In genomic region chr17:73203788-73204479, GRCh38 we compare ENCODE assay signal across 12 cellular contexts. TPM values are rescaled to one million over a fixed set of nuclear protein-coding genes. Genes with fewer than 3 reads are reported as not detected.
DNase-seq lines count a peak whose midpoint lies in the region; ATAC-seq and TF ChIP-seq lines count a peak whose summit lies in the region.
"Had no signal": no experiment of that assay in that cellular context is flagged by ENCODE, and none has a peak within 500 bp of the region (broad histone marks: within the 10 kb centered on the region; RNA-seq: fewer than 3 reads in every experiment).

No MANE protein-coding gene starts in this region.

- no peaks in the 10 kb centered on the region; the same call in 1 of the 2 replicates for H4K20me1 ChIP-seq in SK-N-SH (ENCODE audit: insufficient read depth)

- H2AFZ ChIP-seq in SK-N-SH (ENCODE audit: low read depth): no peak overlapping the region
- H2AFZ ChIP-seq: neural progenitor cell had no signal

- H3K9me3 ChIP-seq in skeletal muscle tissue (ENCODE audit: control insufficient read depth in 3 of 3, low read length in 3 of 3) (no peaks in the 10 kb centered on the region), SK-N-SH (no peaks in the 10 kb centered on the region)

- ATAC-seq in left lobe of liver: no peak

- TF ChIP-seq RAD21 in SK-N-SH (IDR thresholded peaks at IDR 0.05; ENCODE audit: low read length): no peak

- POLR2A ChIA-PET in SK-N-SH (lab: Yijun Ruan, JAX): no interaction called here

- no peak overlapping the region for H3K4me2 ChIP-seq in SK-N-SH
- H3K4me2 ChIP-seq: neural progenitor cell had no signal

- H3K27ac Mint-ChIP-seq in HFFc6 (peak overlapping the region; percentile 51), brain (peak overlapping the region in 3 of 5 experiments; percentile 71 to 83 (median 79))
- H3K27ac Mint-ChIP-seq: neural progenitor cell had no signal

- H3K4me3 Mint-ChIP-seq in HFFc6: no peak overlapping the region
- H3K4me3 Mint-ChIP-seq in brain: no peak overlapping the region

- H3K9ac ChIP-seq in skeletal muscle tissue (ENCODE audit: low read depth in 1 of 3, low read length in 3 of 3) (no peak overlapping the region), SK-N-SH (no peak overlapping the region)
- H3K9ac ChIP-seq: neural progenitor cell had no signal

- no peaks in the 10 kb centered on the region for H3K27me3 ChIP-seq in skeletal muscle tissue (ENCODE audit: control insufficient read depth in 3 of 3, insufficient read depth in 3 of 3, low read length in 3 of 3)
- no peaks in the 10 kb centered on the region for H3K27me3 ChIP-seq in SK-N-SH (ENCODE audit: insufficient read depth)
- H3K27me3 ChIP-seq: neural progenitor cell had no signal

- TF ChIP-seq CTCF in HFFc6 (IDR thresholded peaks at IDR 0.05) (no peak), brain (conservative IDR thresholded peaks at IDR 0.05) (no peak), SK-N-SH (IDR thresholded peaks at IDR 0.05) (no peak)

- H3K27me3 Mint-ChIP-seq in HFFc6 (ENCODE audit: insufficient read depth) (no peaks in the 10 kb centered on the region; the same call in 1 of the 2 replicates), brain (no peaks in the 10 kb centered on the region)

- no peaks in the 10 kb centered on the region for H3K9me3 Mint-ChIP-seq in HFFc6
- H3K9me3 Mint-ChIP-seq in brain: no peaks in the 10 kb centered on the region
- H3K9me3 Mint-ChIP-seq: neural progenitor cell had no signal

- H3K4me3 ChIP-seq in skeletal muscle tissue (ENCODE audit: low read length in 3 of 3) (peak overlapping the region in 1 of 3 donors; percentile 6), SK-N-SH (ENCODE audit: low read depth in 2 of 2, low read length in 1 of 2) (no peak overlapping the region)
- H3K4me3 ChIP-seq: neural progenitor cell had no signal

- CTCF ChIA-PET in SK-N-SH (lab: Yijun Ruan, JAX): interaction anchor here (1.0 to 4.1 kb wide), 4 partner anchors 8 to 644 kb away, joined by 3 to 14 read pairs (median 3); no protein-coding TSS in a partner anchor

- H3K36me3 Mint-ChIP-seq in HFFc6 (ENCODE audit: low read depth) (peaks cover 58% of the 10 kb centered on the region), brain (peaks cover 92% of the 10 kb centered on the region)

- WGBS in SK-N-SH (ENCODE audit: low lambda C conversion rate): 87% methylated on average over 10 of the region's 10 CpGs

- H3K9me2 ChIP-seq in SK-N-SH: no peaks in the 10 kb centered on the region

- H3K4me1 ChIP-seq in skeletal muscle tissue (ENCODE audit: control insufficient read depth in 3 of 3, insufficient read depth in 3 of 3, low read length in 3 of 3): peaks cover 0 to 25% (median 14%) of the 10 kb centered on the region in 3 donors
- peaks cover 0 to 6% of the 10 kb centered on the region in 2 experiments; a peak in 1 of 4 replicates for H3K4me1 ChIP-seq in SK-N-SH (ENCODE audit: control insufficient read depth in 1 of 2, insufficient read depth in 2 of 2, low read depth in 1 of 2, low read length in 1 of 2)
- H3K4me1 ChIP-seq: neural progenitor cell had no signal

- DNase-seq in HFFc6 (no peak), T-helper 9 cell (peak; percentile 14), left lobe of liver (ENCODE audit: low spot score) (no peak), SK-N-SH (no peak), AG20443 (ENCODE audit: low spot score) (no peak)
- DNase-seq: NCI-H510A; stimulated activated CD4-positive, alpha-beta T cell treated with anti-CD3 and anti-CD28 coated beads, Interleukin-2, amount 100 ng/mL, for 48 hours had no signal

- H3K27ac ChIP-seq in skeletal muscle tissue (ENCODE audit: low read depth, low read length) (peak overlapping the region; percentile 43), SK-N-SH (ENCODE audit: low read depth in 2 of 2, low read length in 1 of 2) (peak overlapping the region in 1 of 2 experiments; percentile 11; a peak in 1 of 4 replicates)
- H3K27ac ChIP-seq: neural progenitor cell had no signal

- TF ChIP-seq EP300 in SK-N-SH (IDR thresholded peaks at IDR 0.05; ENCODE audit: borderline replicate concordance in 1 of 2, low read depth in 1 of 2, low read length in 1 of 2): no peak

- peaks cover 9% of the 10 kb centered on the region; the same call in 1 of the 2 replicates for H3K79me2 ChIP-seq in SK-N-SH (ENCODE audit: insufficient read depth)

- peaks cover 66 to 88% (median 76%) of the 10 kb centered on the region in 3 donors for H3K36me3 ChIP-seq in skeletal muscle tissue (ENCODE audit: control insufficient read depth in 3 of 3, insufficient read depth in 3 of 3, low read length in 3 of 3)
- peaks cover 85 to 89% of the 10 kb centered on the region in 2 experiments for H3K36me3 ChIP-seq in SK-N-SH (replicated peaks in 1 of 2; ENCODE audit: control insufficient read depth in 1 of 2, insufficient read depth in 2 of 2, low read length in 1 of 2)
- H3K36me3 ChIP-seq: neural progenitor cell had no signal

- H3F3A ChIP-seq in SK-N-SH (replicated peaks; ENCODE audit: insufficient read depth): peaks cover 6% of the 10 kb centered on the region

- peaks cover 26% of the 10 kb centered on the region for H3K4me1 Mint-ChIP-seq in HFFc6 (ENCODE audit: low read depth)
- H3K4me1 Mint-ChIP-seq in brain: peaks cover 11% of the 10 kb centered on the region
- H3K4me1 Mint-ChIP-seq: neural progenitor cell had no signal

TF ChIP-seq in SK-N-SH, 30 proteins besides CTCF, POLR2A, EP300 and RAD21:
- no peak for TF ChIP-seq NRF1 (IDR thresholded peaks at IDR 0.05; ENCODE audit: low read depth, low read length)
- TF ChIP-seq JUND (IDR thresholded peaks at IDR 0.05): no peak
- TF ChIP-seq CHD2 (IDR thresholded peaks at IDR 0.05; ENCODE audit: low read length, partially characterized antibody): no peak
- TF ChIP-seq MEF2A (IDR thresholded peaks at IDR 0.05; ENCODE audit: borderline replicate concordance, low read depth): no peak
- no peak for TF ChIP-seq FOXM1 (IDR thresholded peaks at IDR 0.05; ENCODE audit: low read depth)
- no peak for TF ChIP-seq IRF3 (IDR thresholded peaks at IDR 0.05; ENCODE audit: low read depth, low read length)
- no peak for TF ChIP-seq SMC3 (IDR thresholded peaks at IDR 0.05; ENCODE audit: low read depth, low read length)
- no peak for TF ChIP-seq FOXJ3 (CRISPR knock-in tag; IDR thresholded peaks at IDR 0.05)
- no peak for TF ChIP-seq NFIC (IDR thresholded peaks at IDR 0.05; ENCODE audit: borderline replicate concordance)
- no peak for TF ChIP-seq MXI1 (IDR thresholded peaks at IDR 0.05; ENCODE audit: low read depth, low read length)
- TF ChIP-seq ELF1 (IDR thresholded peaks at IDR 0.05): no peak
- TF ChIP-seq RXRA (IDR thresholded peaks at IDR 0.05; ENCODE audit: borderline replicate concordance, low read depth): no peak

RNA-seq across cellular contexts. Expression of gene COG1, which starts 11.1 kb away (rescaled TPM):
- total RNA-seq in HFFc6 (2021; fragmentation: NEBNext Ultra II Directional; extraction: Animal tissue kit (Norgen Biotek cat#: 25700)): 10 to 100 TPM; 47.3 to 59.0 (median 55.8) TPM
- polyA plus RNA-seq in brain (ENCODE audit: insufficient read depth, low read depth, low replicate concordance) (99.7 TPM), SK-N-SH (2012; rRNA removed) (52.8 and 53.1 TPM in 2 replicates)
- total RNA-seq in skeletal muscle tissue (18.3 TPM), left lobe of liver (20.1 TPM)
- 21.9 and 24.1 TPM in 2 replicates for polyA plus RNA-seq in SK-N-SH (2012; cell fraction: cytosol; rRNA removed)
- 159 and 187 TPM in 2 replicates for polyA plus RNA-seq in SK-N-SH (2012; cell fraction: nucleus; rRNA removed)

RNA-seq across cellular contexts. Expression of gene SSTR2, which starts 39.1 kb away (rescaled TPM):
- total RNA-seq in HFFc6 (2021; fragmentation: NEBNext Ultra II Directional; extraction: Animal tissue kit (Norgen Biotek cat#: 25700)): under 1 TPM in 3 of 6 experiments, not detected in 3; 0.05 to 0.15 (median 0.05) TPM
- polyA plus RNA-seq in brain (ENCODE audit: insufficient read depth, low read depth, low replicate concordance) (7.7 TPM), SK-N-SH (2012; rRNA removed) (0.44 and 0.67 TPM in 2 replicates)
- total RNA-seq in skeletal muscle tissue (1.6 TPM), left lobe of liver (0.70 TPM)
- 0.41 and 0.47 TPM in 2 replicates for polyA plus RNA-seq in SK-N-SH (2012; cell fraction: cytosol; rRNA removed)
- 0.49 and 0.73 TPM in 2 replicates for polyA plus RNA-seq in SK-N-SH (2012; cell fraction: nucleus; rRNA removed)

RNA-seq across cellular contexts. Expression of gene CPSF4L, which starts 57.7 kb away (rescaled TPM):
- total RNA-seq in HFFc6 (2021; fragmentation: NEBNext Ultra II Directional; extraction: Animal tissue kit (Norgen Biotek cat#: 25700)): not detected
- not detected for polyA plus RNA-seq in brain (ENCODE audit: insufficient read depth, low read depth, low replicate concordance)
- not detected for total RNA-seq in skeletal muscle tissue
- total RNA-seq in left lobe of liver: 0.13 TPM
- polyA plus RNA-seq in SK-N-SH (2012; rRNA removed): 0.10 TPM in 1 of 2 replicates, not detected in the other
- not detected in 2 replicates for polyA plus RNA-seq in SK-N-SH (2012; cell fraction: cytosol; rRNA removed)
- polyA plus RNA-seq in SK-N-SH (2012; cell fraction: nucleus; rRNA removed): not detected in 2 replicates
- total RNA-seq: Daoy, M059J had no signal
